In genomic region chr13:55013051-55013450, GRCh38 we compare ENCODE assay signal across 17 cellular contexts.
"Had no signal": no experiment of that assay in that cellular context is flagged by ENCODE, and none has a peak within 500 bp of the region (broad histone marks: within the 10 kb centered on the region; RNA-seq: fewer than 3 reads in every experiment).

No MANE protein-coding gene starts in this region.

- H3K27me3 ChIP-seq: colonic mucosa, tibial nerve, vagina had no signal

- H3K27me3 Mint-ChIP-seq: activated CD8-positive, alpha-beta T cell treated with anti-CD3 and anti-CD28 coated beads for 36 hours; activated naive CD8-positive, alpha-beta T cell; brain; stimulated activated naive B cell treated with anti-CD40 and anti-IgM and Interleukin-4, amounts not matched to agents 10 μg/mL and 1 μg/mL and 100 μg/mL, for 72 hours had no signal

- H3K9me3 ChIP-seq: colonic mucosa, tibial nerve, vagina had no signal

- H3K4me1 ChIP-seq: colonic mucosa, parathyroid adenoma, tibial nerve, vagina had no signal

- H3K4me3 Mint-ChIP-seq: activated CD8-positive, alpha-beta T cell treated with anti-CD3 and anti-CD28 coated beads for 36 hours; activated naive CD8-positive, alpha-beta T cell; natural killer cell; stimulated activated naive B cell treated with anti-CD40 and anti-IgM and Interleukin-4, amounts not matched to agents 10 μg/mL and 1 μg/mL and 100 μg/mL, for 72 hours had no signal

- H2AFZ ChIP-seq: parathyroid adenoma had no signal

- H3K9ac ChIP-seq: parathyroid adenoma had no signal

- H3K9me3 Mint-ChIP-seq: brain had no signal

- H3K27ac ChIP-seq: colonic mucosa, parathyroid adenoma, tibial nerve, vagina had no signal

- H3K79me2 ChIP-seq: parathyroid adenoma had no signal

- DNase-seq: activated CD4-positive, alpha-beta T cell treated with anti-CD3 and anti-CD28 coated beads for 4 hours; activated CD8-positive, alpha-beta T cell treated with anti-CD3 and anti-CD28 coated beads for 36 hours; activated gamma-delta T cell; activated T-cell treated with anti-CD3 and anti-CD28 coated beads, Interleukin-2, amount 50 U/mL, for 48 hours; central memory CD4-positive, alpha-beta T cell; colonic mucosa; natural killer cell; stimulated activated CD4-positive, alpha-beta T cell treated with anti-CD3 and anti-CD28 coated beads, Interleukin-4, amount 100 ng/mL, for 1 hour; stimulated activated naive B cell treated with anti-CD40 and anti-IgM and Interleukin-4, amounts not matched to agents 10 μg/mL and 1 μg/mL and 100 μg/mL, for 72 hours; T-helper 2 cell had no signal

- ATAC-seq: activated CD8-positive, alpha-beta T cell treated with anti-CD3 and anti-CD28 coated beads for 36 hours; esophagus mucosa; left lobe of liver; natural killer cell; stimulated activated naive B cell treated with anti-CD40 and anti-IgM and Interleukin-4, amounts not matched to agents 10 μg/mL and 1 μg/mL and 100 μg/mL, for 72 hours had no signal

- H3K27ac Mint-ChIP-seq: activated CD8-positive, alpha-beta T cell treated with anti-CD3 and anti-CD28 coated beads for 36 hours; activated naive CD8-positive, alpha-beta T cell; brain; natural killer cell; stimulated activated naive B cell treated with anti-CD40 and anti-IgM and Interleukin-4, amounts not matched to agents 10 μg/mL and 1 μg/mL and 100 μg/mL, for 72 hours had no signal

- H3K4me3 ChIP-seq: colonic mucosa, tibial nerve, vagina had no signal

- H3K36me3 ChIP-seq: colonic mucosa, tibial nerve, vagina had no signal

- H3K36me3 Mint-ChIP-seq: activated naive CD8-positive, alpha-beta T cell; brain; stimulated activated naive B cell treated with anti-CD40 and anti-IgM and Interleukin-4, amounts not matched to agents 10 μg/mL and 1 μg/mL and 100 μg/mL, for 72 hours had no signal

- H3K4me1 Mint-ChIP-seq: natural killer cell; stimulated activated naive B cell treated with anti-CD40 and anti-IgM and Interleukin-4, amounts not matched to agents 10 μg/mL and 1 μg/mL and 100 μg/mL, for 72 hours had no signal
